8 cellular contexts compared by ENCODE assay signal in the genomic region with DNA sequence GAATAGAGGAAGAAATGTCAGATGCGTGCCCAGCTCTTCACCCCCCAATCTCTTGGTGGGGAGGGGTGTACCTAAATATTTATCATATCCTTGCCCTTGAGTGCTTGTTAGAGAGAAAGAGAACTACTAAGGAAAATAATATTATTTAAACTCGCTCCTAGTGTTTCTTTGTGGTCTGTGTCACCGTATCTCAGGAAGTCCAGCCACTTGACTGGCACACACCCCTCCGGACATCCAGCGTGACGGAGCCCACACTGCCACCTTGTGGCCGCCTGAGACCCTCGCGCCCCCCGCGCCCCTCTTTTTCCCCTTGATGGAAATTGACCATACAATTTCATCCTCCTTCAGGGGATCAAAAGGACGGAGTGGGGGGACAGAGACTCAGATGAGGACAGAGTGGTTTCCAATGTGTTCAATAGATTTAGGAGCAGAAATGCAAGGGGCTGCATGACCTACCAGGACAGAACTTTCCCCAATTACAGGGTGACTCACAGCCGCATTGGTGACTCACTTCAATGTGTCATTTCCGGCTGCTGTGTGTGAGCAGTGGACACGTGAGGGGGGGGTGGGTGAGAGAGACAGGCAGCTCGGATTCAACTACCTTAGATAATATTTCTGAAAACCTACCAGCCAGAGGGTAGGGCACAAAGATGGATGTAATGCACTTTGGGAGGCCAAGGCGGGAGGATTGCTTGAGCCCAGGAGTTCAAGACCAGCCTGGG. TPM values are rescaled to one million over a fixed set of nuclear protein-coding genes. Genes with fewer than 3 reads are reported as not detected.
DNase-seq lines count a peak whose midpoint lies in the region; ATAC-seq, FAIRE-seq and TF ChIP-seq lines count a peak whose summit lies in the region.

No MANE protein-coding gene starts in this region.

- intact Hi-C loops in PC-9 (cut with micrococcal nuclease; ENCODE audit: unreplicated experiment): loop anchor here (1.0 to 5.0 kb wide), 7 partner anchors 21 to 246 kb away; partner anchors contain the start of gene MUC12

- peak overlapping the region; percentile 91 for H3K27ac ChIP-seq in PC-9
- H3K27ac ChIP-seq in suprapubic skin: peak overlapping the region; percentile 49

- no peak overlapping the region for H2AFZ ChIP-seq in PC-9

- TF ChIP-seq CTCF in PC-9 (conservative IDR thresholded peaks at IDR 0.05) (peak; percentile 98), suprapubic skin (IDR thresholded peaks at IDR 0.05) (peak; percentile 64 to 72)

- no peaks in the 10 kb centered on the region for H3K9me2 ChIP-seq in PC-9 (ENCODE audit: insufficient read depth)

- FAIRE-seq in A204.1 (lab: Jason Lieb, UNC) (peak; percentile 41), GM18507 (lab: Jason Lieb, UNC) (peak; percentile 60)

- TF ChIP-seq POLR2A in suprapubic skin (IDR thresholded peaks at IDR 0.05): no peak

- no peak for TF ChIP-seq EP300 in suprapubic skin (IDR thresholded peaks at IDR 0.05)

- POLR2A ChIA-PET in PC-9 (lab: Charles Lee; ENCODE audit: unreplicated experiment): interaction anchor here (0.6 to 1.0 kb wide), 3 partner anchors 53 to 249 kb away, joined by 3 to 7 read pairs (median 3); partner anchors contain the start of gene UFSP1

- H3K4me2 ChIP-seq in PC-9: peak overlapping the region; percentile 77

- CTCF ChIA-PET in PC-9 (lab: Charles Lee): interaction anchor here (0.6 to 1.1 kb wide), 4 partner anchors 10 to 110 kb away, joined by 3 to 12 read pairs (median 4); partner anchors contain the start of gene TRIM56

- DNase-seq in GM18507 (ENCODE audit: extremely low spot score, insufficient read length, low read depth) (no peak), PC-9 (peak; percentile 89 to 93), fibroblast of gingiva (ENCODE audit: low read depth) (peak; percentile 94), non-pigmented ciliary epithelial cell (ENCODE audit: low read depth) (peak; percentile 88), suprapubic skin (ENCODE audit: low spot score in 2 of 2) (peak; percentile 86 to 95)
- peak; percentile 75 for DNase-seq in activated T-cell treated with anti-CD3 and anti-CD28 coated beads, Interleukin-2, amount 50 U/mL, for 1 hour

- H3K27me3 ChIP-seq in PC-9 (ENCODE audit: insufficient read depth, low read depth) (no peaks in the 10 kb centered on the region), suprapubic skin (no peaks in the 10 kb centered on the region)

- BruUV-seq in PC-9 (replicated peaks; lab: Mats Ljungman, UMichigan): TSS peak; percentile 90

- peaks cover 53% of the 10 kb centered on the region for H3K4me1 ChIP-seq in PC-9 (replicated peaks; ENCODE audit: insufficient read depth)
- peaks cover 24% of the 10 kb centered on the region for H3K4me1 ChIP-seq in suprapubic skin

- no peaks in the 10 kb centered on the region for H3K9me3 ChIP-seq in PC-9 (ENCODE audit: insufficient read depth, low read depth)
- no peaks in the 10 kb centered on the region for H3K9me3 ChIP-seq in suprapubic skin

- H4K20me1 ChIP-seq in PC-9 (ENCODE audit: insufficient read depth): no peaks in the 10 kb centered on the region

- WGBS in suprapubic skin: 10% methylated on average over 17 of the region's 17 CpGs

- H3K4me3 ChIP-seq in PC-9 (peak overlapping the region; percentile 11; the same call in 1 of the 2 replicates), suprapubic skin (no peak overlapping the region)

- H3K79me2 ChIP-seq in PC-9 (ENCODE audit: low read depth): no peaks in the 10 kb centered on the region

- ATAC-seq in HG03521 (IDR thresholded peaks at IDR 0.05; ENCODE audit: unreplicated experiment): peak; percentile 69

- H3F3A ChIP-seq in PC-9 (ENCODE audit: insufficient read depth, low read depth): peaks cover 45% of the 10 kb centered on the region

- no peaks in the 10 kb centered on the region for H3K36me3 ChIP-seq in PC-9 (ENCODE audit: low read depth)
- peaks cover 3% of the 10 kb centered on the region for H3K36me3 ChIP-seq in suprapubic skin

RNA-seq across cellular contexts. Expression of gene SERPINE1, which starts 11.4 kb away (rescaled TPM):
- total RNA-seq in PC-9 (2021): 36.2 and 45.8 TPM in 2 replicates
- total RNA-seq in suprapubic skin: 10 to 100 TPM in 2 of 4 donors, 1 to 10 TPM in 2; 6.7 to 22.9 (median 13.0) TPM

RNA-seq across cellular contexts. Expression of gene AP1S1, which starts 16.0 kb away (rescaled TPM):
- total RNA-seq in PC-9 (2021): 227 and 308 TPM in 2 replicates
- 10 to 100 TPM; 28.5 to 66.5 (median 50.0) TPM for total RNA-seq in suprapubic skin

RNA-seq across cellular contexts. Expression of gene VGF, which starts 27.1 kb away (rescaled TPM):
- 2.1 and 2.3 TPM in 2 replicates for total RNA-seq in PC-9 (2021)
- under 1 TPM in 3 of 4 donors, not detected in 1; 0.38 to 0.99 (median 0.59) TPM for total RNA-seq in suprapubic skin

RNA-seq across cellular contexts. Expression of gene NAT16, which starts 41.8 kb away (rescaled TPM):
- not detected in 2 replicates for total RNA-seq in PC-9 (2021)
- not detected for total RNA-seq in suprapubic skin

RNA-seq across cellular contexts. Expression of gene TRIM56, which starts 53.0 kb away (rescaled TPM):
- total RNA-seq in PC-9 (2021) (72.3 and 81.6 TPM in 2 replicates), suprapubic skin (10 to 100 TPM; 12.1 to 28.9 (median 17.8) TPM)
